2 cellular contexts compared by ENCODE assay signal in the genomic region with DNA sequence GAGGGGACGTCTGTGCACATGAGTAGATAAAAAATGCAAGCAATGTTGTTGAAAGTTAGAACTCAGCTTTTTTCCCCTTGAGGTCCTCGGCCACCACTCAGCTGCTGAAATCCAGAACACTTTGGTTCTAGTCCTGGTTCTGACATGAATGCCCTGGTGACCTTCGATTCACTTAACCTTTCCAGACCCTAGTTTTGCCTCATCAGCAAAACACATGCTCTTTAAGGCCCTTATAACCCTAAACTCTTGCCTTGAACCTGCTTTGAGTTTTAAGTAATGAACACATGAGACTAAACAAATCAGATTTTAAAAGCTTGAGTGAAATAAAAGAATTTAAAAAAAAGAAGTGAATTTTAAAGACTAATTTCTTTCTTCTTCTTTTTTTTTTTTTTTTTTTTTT.
A peak's percentile ranks its signal among the peaks of the same experiment; 100 is the strongest.
TF ChIP-seq lines count a peak whose summit lies in the region.

No MANE protein-coding gene starts in this region.

TF ChIP-seq in HepG2, 621 proteins besides CTCF, POLR2A, EP300 and RAD21:
- TF ChIP-seq GABPB1 (CRISPR knock-in tag; IDR thresholded peaks at IDR 0.05) (no peak), SRF (IDR thresholded peaks at IDR 0.05; ENCODE audit: low read depth, low read length) (no peak), CHCHD3 (CRISPR knock-in tag; IDR thresholded peaks at IDR 0.05) (no peak), MAFF (IDR thresholded peaks at IDR 0.05; ENCODE audit: low read depth, low read length) (peak; percentile 95), MAFK (conservative IDR thresholded peaks at IDR 0.05 in 1 of 2, IDR thresholded peaks at IDR 0.05 in 1 of 2; ENCODE audit: low read length in 2 of 2) (peak; percentile 96 to 97), ZNF337 (CRISPR knock-in tag; IDR thresholded peaks at IDR 0.05; ENCODE audit: borderline replicate concordance, low read depth) (no peak)
- TF ChIP-seq, protein P1, sequence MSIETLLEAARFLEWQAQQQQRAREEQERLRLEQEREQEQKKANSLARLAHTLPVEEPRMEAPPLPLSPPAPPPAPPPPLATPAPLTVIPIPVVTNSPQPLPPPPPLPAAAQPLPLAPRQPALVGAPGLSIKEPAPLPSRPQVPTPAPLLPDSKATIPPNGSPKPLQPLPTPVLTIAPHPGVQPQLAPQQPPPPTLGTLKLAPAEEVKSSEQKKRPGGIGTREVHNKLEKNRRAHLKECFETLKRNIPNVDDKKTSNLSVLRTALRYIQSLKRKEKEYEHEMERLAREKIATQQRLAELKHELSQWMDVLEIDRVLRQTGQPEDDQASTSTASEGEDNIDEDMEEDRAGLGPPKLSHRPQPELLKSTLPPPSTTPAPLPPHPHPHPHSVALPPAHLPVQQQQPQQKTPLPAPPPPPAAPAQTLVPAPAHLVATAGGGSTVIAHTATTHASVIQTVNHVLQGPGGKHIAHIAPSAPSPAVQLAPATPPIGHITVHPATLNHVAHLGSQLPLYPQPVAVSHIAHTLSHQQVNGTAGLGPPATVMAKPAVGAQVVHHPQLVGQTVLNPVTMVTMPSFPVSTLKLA (IDR thresholded peaks at IDR 0.05), result peak; percentile 70; the same call in 1 of the 2 replicates
- TF ChIP-seq, protein P2, sequence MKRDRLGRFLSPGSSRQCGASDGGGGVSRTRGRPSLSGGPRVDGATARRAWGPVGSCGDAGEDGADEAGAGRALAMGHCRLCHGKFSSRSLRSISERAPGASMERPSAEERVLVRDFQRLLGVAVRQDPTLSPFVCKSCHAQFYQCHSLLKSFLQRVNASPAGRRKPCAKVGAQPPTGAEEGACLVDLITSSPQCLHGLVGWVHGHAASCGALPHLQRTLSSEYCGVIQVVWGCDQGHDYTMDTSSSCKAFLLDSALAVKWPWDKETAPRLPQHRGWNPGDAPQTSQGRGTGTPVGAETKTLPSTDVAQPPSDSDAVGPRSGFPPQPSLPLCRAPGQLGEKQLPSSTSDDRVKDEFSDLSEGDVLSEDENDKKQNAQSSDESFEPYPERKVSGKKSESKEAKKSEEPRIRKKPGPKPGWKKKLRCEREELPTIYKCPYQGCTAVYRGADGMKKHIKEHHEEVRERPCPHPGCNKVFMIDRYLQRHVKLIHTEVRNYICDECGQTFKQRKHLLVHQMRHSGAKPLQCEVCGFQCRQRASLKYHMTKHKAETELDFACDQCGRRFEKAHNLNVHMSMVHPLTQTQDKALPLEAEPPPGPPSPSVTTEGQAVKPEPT (CRISPR knock-in tag; IDR thresholded peaks at IDR 0.05; ENCODE audit: low read depth), result no peak
TF ChIP-seq in HepG2: peak in this region for 3.

TF ChIP-seq in K562, 482 proteins besides CTCF, POLR2A, EP300 and RAD21:
- peak; percentile 77 for TF ChIP-seq MAFG (tag; conservative IDR thresholded peaks at IDR 0.05)
- TF ChIP-seq ZNF316 (IDR thresholded peaks at IDR 0.05), result peak; percentile 89
- TF ChIP-seq NFXL1 (CRISPR knock-in tag; IDR thresholded peaks at IDR 0.05), result no peak
- TF ChIP-seq, protein P3, sequence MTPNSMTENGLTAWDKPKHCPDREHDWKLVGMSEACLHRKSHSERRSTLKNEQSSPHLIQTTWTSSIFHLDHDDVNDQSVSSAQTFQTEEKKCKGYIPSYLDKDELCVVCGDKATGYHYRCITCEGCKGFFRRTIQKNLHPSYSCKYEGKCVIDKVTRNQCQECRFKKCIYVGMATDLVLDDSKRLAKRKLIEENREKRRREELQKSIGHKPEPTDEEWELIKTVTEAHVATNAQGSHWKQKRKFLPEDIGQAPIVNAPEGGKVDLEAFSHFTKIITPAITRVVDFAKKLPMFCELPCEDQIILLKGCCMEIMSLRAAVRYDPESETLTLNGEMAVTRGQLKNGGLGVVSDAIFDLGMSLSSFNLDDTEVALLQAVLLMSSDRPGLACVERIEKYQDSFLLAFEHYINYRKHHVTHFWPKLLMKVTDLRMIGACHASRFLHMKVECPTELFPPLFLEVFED (CRISPR knock-in tag; conservative IDR thresholded peaks at IDR 0.05), result no peak
- TF ChIP-seq, protein P4, sequence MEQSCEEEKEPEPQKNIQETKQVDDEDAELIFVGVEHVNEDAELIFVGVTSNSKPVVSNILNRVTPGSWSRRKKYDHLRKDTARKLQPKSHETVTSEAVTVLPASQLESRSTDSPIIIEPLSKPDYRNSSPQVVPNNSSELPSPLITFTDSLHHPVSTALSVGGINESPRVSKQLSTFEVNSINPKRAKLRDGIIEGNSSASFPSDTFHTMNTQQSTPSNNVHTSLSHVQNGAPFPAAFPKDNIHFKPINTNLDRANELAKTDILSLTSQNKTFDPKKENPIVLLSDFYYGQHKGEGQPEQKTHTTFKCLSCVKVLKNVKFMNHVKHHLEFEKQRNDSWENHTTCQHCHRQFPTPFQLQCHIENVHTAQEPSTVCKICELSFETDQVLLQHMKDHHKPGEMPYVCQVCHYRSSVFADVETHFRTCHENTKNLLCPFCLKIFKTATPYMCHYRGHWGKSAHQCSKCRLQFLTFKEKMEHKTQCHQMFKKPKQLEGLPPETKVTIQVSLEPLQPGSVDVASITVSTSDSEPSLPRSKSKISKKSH (CRISPR knock-in tag; IDR thresholded peaks at IDR 0.05), result no peak
- no peak for TF ChIP-seq ASH1L (IDR thresholded peaks at IDR 0.05; ENCODE audit: borderline replicate concordance, low read depth, partially characterized antibody)
- TF ChIP-seq, protein P5, sequence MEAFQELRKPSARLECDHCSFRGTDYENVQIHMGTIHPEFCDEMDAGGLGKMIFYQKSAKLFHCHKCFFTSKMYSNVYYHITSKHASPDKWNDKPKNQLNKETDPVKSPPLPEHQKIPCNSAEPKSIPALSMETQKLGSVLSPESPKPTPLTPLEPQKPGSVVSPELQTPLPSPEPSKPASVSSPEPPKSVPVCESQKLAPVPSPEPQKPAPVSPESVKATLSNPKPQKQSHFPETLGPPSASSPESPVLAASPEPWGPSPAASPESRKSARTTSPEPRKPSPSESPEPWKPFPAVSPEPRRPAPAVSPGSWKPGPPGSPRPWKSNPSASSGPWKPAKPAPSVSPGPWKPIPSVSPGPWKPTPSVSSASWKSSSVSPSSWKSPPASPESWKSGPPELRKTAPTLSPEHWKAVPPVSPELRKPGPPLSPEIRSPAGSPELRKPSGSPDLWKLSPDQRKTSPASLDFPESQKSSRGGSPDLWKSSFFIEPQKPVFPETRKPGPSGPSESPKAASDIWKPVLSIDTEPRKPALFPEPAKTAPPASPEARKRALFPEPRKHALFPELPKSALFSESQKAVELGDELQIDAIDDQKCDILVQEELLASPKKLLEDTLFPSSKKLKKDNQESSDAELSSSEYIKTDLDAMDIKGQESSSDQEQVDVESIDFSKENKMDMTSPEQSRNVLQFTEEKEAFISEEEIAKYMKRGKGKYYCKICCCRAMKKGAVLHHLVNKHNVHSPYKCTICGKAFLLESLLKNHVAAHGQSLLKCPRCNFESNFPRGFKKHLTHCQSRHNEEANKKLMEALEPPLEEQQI (IDR thresholded peaks at IDR 0.05), result no peak
- peak; percentile 78 for TF ChIP-seq C11orf30 (IDR thresholded peaks at IDR 0.05; ENCODE audit: low read depth)
- TF ChIP-seq, protein P6, sequence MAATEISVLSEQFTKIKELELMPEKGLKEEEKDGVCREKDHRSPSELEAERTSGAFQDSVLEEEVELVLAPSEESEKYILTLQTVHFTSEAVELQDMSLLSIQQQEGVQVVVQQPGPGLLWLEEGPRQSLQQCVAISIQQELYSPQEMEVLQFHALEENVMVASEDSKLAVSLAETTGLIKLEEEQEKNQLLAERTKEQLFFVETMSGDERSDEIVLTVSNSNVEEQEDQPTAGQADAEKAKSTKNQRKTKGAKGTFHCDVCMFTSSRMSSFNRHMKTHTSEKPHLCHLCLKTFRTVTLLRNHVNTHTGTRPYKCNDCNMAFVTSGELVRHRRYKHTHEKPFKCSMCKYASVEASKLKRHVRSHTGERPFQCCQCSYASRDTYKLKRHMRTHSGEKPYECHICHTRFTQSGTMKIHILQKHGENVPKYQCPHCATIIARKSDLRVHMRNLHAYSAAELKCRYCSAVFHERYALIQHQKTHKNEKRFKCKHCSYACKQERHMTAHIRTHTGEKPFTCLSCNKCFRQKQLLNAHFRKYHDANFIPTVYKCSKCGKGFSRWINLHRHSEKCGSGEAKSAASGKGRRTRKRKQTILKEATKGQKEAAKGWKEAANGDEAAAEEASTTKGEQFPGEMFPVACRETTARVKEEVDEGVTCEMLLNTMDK (IDR thresholded peaks at IDR 0.05; ENCODE audit: borderline replicate concordance, insufficient read depth, low read depth, low read length, poor library complexity, severe bottlenecking), result no peak
- peak; percentile 83 for TF ChIP-seq MAFK (IDR thresholded peaks at IDR 0.05; ENCODE audit: low read length)
- TF ChIP-seq MAFF (IDR thresholded peaks at IDR 0.05; ENCODE audit: low read length), result peak; percentile 86
